ENCODE assay signal across 10 cellular contexts in genomic region chr15:80073197-80073596, GRCh38. TPM values are rescaled to one million over a fixed set of nuclear protein-coding genes. Genes with fewer than 3 reads are reported as not detected.
DNase-seq lines count a peak whose midpoint lies in the region; ATAC-seq and TF ChIP-seq lines count a peak whose summit lies in the region.
"Had no signal": no experiment of that assay in that cellular context is flagged by ENCODE, and none has a peak within 500 bp of the region (broad histone marks: within the 10 kb centered on the region; RNA-seq: fewer than 3 reads in every experiment).

No MANE protein-coding gene starts in this region.

- H3K9me3 ChIP-seq in hepatocyte (ENCODE audit: low read depth): no peaks in the 10 kb centered on the region

- H3K4me3 Mint-ChIP-seq in natural killer cell: peak overlapping the region; percentile 46
- no peak overlapping the region for H3K4me3 Mint-ChIP-seq in natural killer cell treated with Interleukin-12 subunit alpha and Interleukin-12 subunit beta and Interleukin-15 and Interleukin-18, amount 100 ng/mL, for 72 hours
- peak overlapping the region; percentile 93 for H3K4me3 Mint-ChIP-seq in activated CD8-positive, alpha-beta T cell treated with anti-CD3 and anti-CD28 coated beads, Interleukin-2, amount 10 ng/mL, durations not matched to agents 7 days and 5 days

- H3K27me3 Mint-ChIP-seq in natural killer cell (ENCODE audit: low read depth in 2 of 2): no peaks in the 10 kb centered on the region
- no peaks in the 10 kb centered on the region for H3K27me3 Mint-ChIP-seq in natural killer cell treated with Interleukin-12 subunit alpha and Interleukin-12 subunit beta and Interleukin-15 and Interleukin-18, amount 100 ng/mL, for 72 hours
- no peaks in the 10 kb centered on the region for H3K27me3 Mint-ChIP-seq in activated CD8-positive, alpha-beta T cell treated with anti-CD3 and anti-CD28 coated beads, Interleukin-2, amount 10 ng/mL, durations not matched to agents 7 days and 5 days (ENCODE audit: low read depth)

- peaks cover 95% of the 10 kb centered on the region for H3K79me2 ChIP-seq in hepatocyte

- H3K36me3 ChIP-seq in hepatocyte (replicated peaks; ENCODE audit: insufficient read depth, low read depth): no peaks in the 10 kb centered on the region

- no peak overlapping the region for H2AFZ ChIP-seq in hepatocyte

- POLR2A ChIA-PET in activated CD8-positive, alpha-beta T cell treated with anti-CD3 and anti-CD28 coated beads, Interleukin-2, amount 10 ng/mL, durations not matched to agents 7 days and 5 days (lab: Charles Lee): no interaction called here
- POLR2A ChIA-PET in HEK293T (lab: Yijun Ruan, JAX): interaction anchor here (0.6 to 2.3 kb wide), 2 partner anchors 14 to 39 kb away, joined by 3 to 7 read pairs; partner anchors contain the start of gene ZFAND6

- peak overlapping the region; percentile 67 for H3K4me2 ChIP-seq in hepatocyte

- H4K20me1 ChIP-seq in hepatocyte (ENCODE audit: insufficient read depth, poor library complexity, severe bottlenecking): peaks cover 76% of the 10 kb centered on the region

- DNase-seq in natural killer cell: no peak
- no peak for DNase-seq in natural killer cell treated with Interleukin-12 subunit alpha and Interleukin-12 subunit beta and Interleukin-15 and Interleukin-18, amount 100 ng/mL, for 72 hours (ENCODE audit: low spot score)
- DNase-seq in activated CD8-positive, alpha-beta T cell treated with anti-CD3 and anti-CD28 coated beads, Interleukin-2, amount 10 ng/mL, durations not matched to agents 7 days and 5 days: no peak
- no peak for DNase-seq in hepatocyte (ENCODE audit: low spot score)
- DNase-seq in HEK293T (ENCODE audit: extremely low spot score): no peak
- DNase-seq in T-helper 9 cell: no peak
- DNase-seq: NCI-H2081; stimulated activated CD4-positive, alpha-beta T cell treated with anti-CD3 and anti-CD28 coated beads, Interleukin-15, amount 100 ng/mL, for 24 hours had no signal

- H3K27ac ChIP-seq in hepatocyte: no peak overlapping the region

- ATAC-seq in natural killer cell: no peak
- no peak for ATAC-seq in natural killer cell treated with Interleukin-12 subunit alpha and Interleukin-12 subunit beta and Interleukin-15 and Interleukin-18, amount 100 ng/mL, for 72 hours
- no peak for ATAC-seq in activated CD8-positive, alpha-beta T cell treated with anti-CD3 and anti-CD28 coated beads, Interleukin-2, amount 10 ng/mL, durations not matched to agents 7 days and 5 days
- ATAC-seq in GM19023 (IDR thresholded peaks at IDR 0.05; ENCODE audit: unreplicated experiment): no peak
- ATAC-seq in activated CD4-positive, CD25-positive, alpha-beta regulatory T cell treated with anti-CD3 and anti-CD28 coated beads, Interleukin-2, amount 50 U/mL, for 24 hours: no peak

- H3K27ac Mint-ChIP-seq in natural killer cell: peak overlapping the region in 1 of 2 donors; percentile 86
- peak overlapping the region in 1 of 2 donors; percentile 11 for H3K27ac Mint-ChIP-seq in natural killer cell treated with Interleukin-12 subunit alpha and Interleukin-12 subunit beta and Interleukin-15 and Interleukin-18, amount 100 ng/mL, for 72 hours
- no peak overlapping the region for H3K27ac Mint-ChIP-seq in activated CD8-positive, alpha-beta T cell treated with anti-CD3 and anti-CD28 coated beads, Interleukin-2, amount 10 ng/mL, durations not matched to agents 7 days and 5 days

- H3K4me3 ChIP-seq in hepatocyte: peak overlapping the region; percentile 6

- intact Hi-C loops in natural killer cell (cut with micrococcal nuclease): loop anchor here (10.0 kb wide), 1 partner anchor 178 kb away; the partner anchor contains the start of gene MTHFS

- no peaks in the 10 kb centered on the region for H3K9me2 ChIP-seq in hepatocyte (replicated peaks; ENCODE audit: insufficient read depth)

- 51% methylated on average over 3 of the region's 3 CpGs for WGBS in hepatocyte (ENCODE audit: low lambda C conversion rate, missing lambda C conversion rate)

- no peak for TF ChIP-seq CTCF in natural killer cell (IDR thresholded peaks at IDR 0.05)
- no peak for TF ChIP-seq CTCF in hepatocyte (IDR thresholded peaks at IDR 0.05; ENCODE audit: poor library complexity)

- peaks cover 58 to 63% of the 10 kb centered on the region in 2 donors for H3K4me1 Mint-ChIP-seq in natural killer cell
- peaks cover 35 to 57% of the 10 kb centered on the region in 2 donors for H3K4me1 Mint-ChIP-seq in natural killer cell treated with Interleukin-12 subunit alpha and Interleukin-12 subunit beta and Interleukin-15 and Interleukin-18, amount 100 ng/mL, for 72 hours (ENCODE audit: low read depth in 2 of 2)
- H3K4me1 Mint-ChIP-seq in activated CD8-positive, alpha-beta T cell treated with anti-CD3 and anti-CD28 coated beads, Interleukin-2, amount 10 ng/mL, durations not matched to agents 7 days and 5 days (ENCODE audit: low read depth): peaks cover 51% of the 10 kb centered on the region

- no peaks in the 10 kb centered on the region for H3K36me3 Mint-ChIP-seq in natural killer cell
- peaks cover 3% of the 10 kb centered on the region for H3K36me3 Mint-ChIP-seq in natural killer cell treated with Interleukin-12 subunit alpha and Interleukin-12 subunit beta and Interleukin-15 and Interleukin-18, amount 100 ng/mL, for 72 hours
- peaks cover 17% of the 10 kb centered on the region for H3K36me3 Mint-ChIP-seq in activated CD8-positive, alpha-beta T cell treated with anti-CD3 and anti-CD28 coated beads, Interleukin-2, amount 10 ng/mL, durations not matched to agents 7 days and 5 days (ENCODE audit: low read depth)

- CTCF ChIA-PET in activated CD8-positive, alpha-beta T cell treated with anti-CD3 and anti-CD28 coated beads, Interleukin-2, amount 10 ng/mL, durations not matched to agents 7 days and 5 days (lab: Charles Lee): interaction anchor here (1.2 to 2.4 kb wide), 4 partner anchors 17 to 220 kb away, joined by 3 to 7 read pairs (median 5); no protein-coding TSS in a partner anchor
- CTCF ChIA-PET in HEK293T (lab: Yijun Ruan, JAX): no interaction called here

- H3K27me3 ChIP-seq in hepatocyte: no peaks in the 10 kb centered on the region

- H3K9me3 Mint-ChIP-seq in natural killer cell: no peaks in the 10 kb centered on the region
- no peaks in the 10 kb centered on the region for H3K9me3 Mint-ChIP-seq in natural killer cell treated with Interleukin-12 subunit alpha and Interleukin-12 subunit beta and Interleukin-15 and Interleukin-18, amount 100 ng/mL, for 72 hours
- H3K9me3 Mint-ChIP-seq in activated CD8-positive, alpha-beta T cell treated with anti-CD3 and anti-CD28 coated beads, Interleukin-2, amount 10 ng/mL, durations not matched to agents 7 days and 5 days (ENCODE audit: insufficient read depth): no peaks in the 10 kb centered on the region

- peaks cover 32% of the 10 kb centered on the region for H3K4me1 ChIP-seq in hepatocyte (ENCODE audit: insufficient read depth)

TF ChIP-seq in HEK293T, 16 proteins besides CTCF, POLR2A, EP300 and RAD21:
- TF ChIP-seq TARDBP (IDR thresholded peaks at IDR 0.05) (no peak), LEF1 (IDR thresholded peaks at IDR 0.05; ENCODE audit: borderline replicate concordance) (no peak)

RNA-seq across cellular contexts. Expression of gene ZFAND6, which starts 13.7 kb away (rescaled TPM):
- total RNA-seq in natural killer cell (100 to 1,000 TPM; 145 to 150 (median 148) TPM), hepatocyte (160 and 187 TPM in 2 replicates)
- 10 to 100 TPM; 39.3 to 46.6 TPM for total RNA-seq in natural killer cell treated with Interleukin-12 subunit alpha and Interleukin-12 subunit beta and Interleukin-15 and Interleukin-18, amount 100 ng/mL, for 72 hours
- 10 to 100 TPM; 49.9 to 53.1 TPM for total RNA-seq in activated CD8-positive, alpha-beta T cell treated with anti-CD3 and anti-CD28 coated beads, Interleukin-2, amount 10 ng/mL, durations not matched to agents 7 days and 5 days
- polyA plus RNA-seq in hepatocyte: 104 and 113 TPM in 2 replicates
